8 cellular contexts compared by ENCODE assay signal in the genomic region with DNA sequence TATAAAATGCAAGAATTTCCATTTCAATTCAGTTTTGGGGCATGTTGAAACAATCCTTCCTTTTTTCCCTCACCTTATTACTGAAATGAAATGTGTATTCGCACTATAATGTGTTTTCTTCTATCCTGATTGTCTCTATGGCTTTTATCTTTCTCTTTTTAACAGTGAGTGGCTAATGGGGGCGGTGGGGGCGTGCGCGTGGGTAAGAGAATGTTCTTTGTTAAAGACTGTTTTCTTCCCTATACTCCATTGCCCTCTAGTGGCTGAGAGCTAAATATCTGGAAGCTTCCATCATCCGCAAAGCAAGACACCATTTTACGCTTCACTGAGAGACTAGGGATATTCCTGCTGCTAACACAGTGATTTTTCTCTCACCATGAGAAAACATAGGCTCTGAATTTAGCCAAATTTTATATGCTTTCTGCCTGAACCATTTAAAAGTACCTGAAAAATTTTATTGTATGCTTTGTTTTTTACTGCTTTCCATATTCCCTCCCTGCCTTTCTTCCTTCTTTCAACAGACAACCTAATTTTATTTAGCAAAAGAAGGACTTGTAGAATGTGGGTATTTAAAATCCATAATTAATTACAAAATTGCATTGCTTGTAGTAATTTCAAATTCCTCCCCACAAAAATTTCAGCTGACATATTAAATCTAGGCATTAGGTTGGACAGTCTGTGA.
DNase-seq lines count a peak whose midpoint lies in the region; TF ChIP-seq lines count a peak whose summit lies in the region.

No MANE protein-coding gene starts in this region.

- H3K27me3 Mint-ChIP-seq in activated CD4-positive, alpha-beta memory T cell treated with anti-CD3 and anti-CD28 coated beads for 36 hours: peaks cover 4% of the 10 kb centered on the region
- peaks cover 6% of the 10 kb centered on the region for H3K27me3 Mint-ChIP-seq in activated CD4-positive, alpha-beta memory T cell treated with anti-CD3 and anti-CD28 coated beads, Interleukin-2, amount 10 ng/mL, durations not matched to agents 7 days and 5 days

- intact Hi-C loops in activated CD4-positive, alpha-beta memory T cell treated with anti-CD3 and anti-CD28 coated beads for 36 hours (cut with micrococcal nuclease): no loop called here

- H3K9me3 Mint-ChIP-seq in activated CD4-positive, alpha-beta memory T cell treated with anti-CD3 and anti-CD28 coated beads for 36 hours: no peaks in the 10 kb centered on the region
- no peaks in the 10 kb centered on the region for H3K9me3 Mint-ChIP-seq in activated CD4-positive, alpha-beta memory T cell treated with anti-CD3 and anti-CD28 coated beads, Interleukin-2, amount 10 ng/mL, durations not matched to agents 7 days and 5 days

- H3K27ac Mint-ChIP-seq in activated CD4-positive, alpha-beta memory T cell treated with anti-CD3 and anti-CD28 coated beads for 36 hours: no peak overlapping the region
- H3K27ac Mint-ChIP-seq in activated CD4-positive, alpha-beta memory T cell treated with anti-CD3 and anti-CD28 coated beads, Interleukin-2, amount 10 ng/mL, durations not matched to agents 7 days and 5 days: no peak overlapping the region

- H3K9me3 ChIP-seq in MG63: no peaks in the 10 kb centered on the region

- no peak overlapping the region for H3K4me3 ChIP-seq in MG63
- H3K4me3 ChIP-seq in cardiac fibroblast (replicated peaks in 1 of 2; ENCODE audit: low read depth in 2 of 2, low read length in 2 of 2): peak overlapping the region in 1 of 2 donors; percentile 18

- POLR2A ChIA-PET in activated CD4-positive, alpha-beta memory T cell treated with anti-CD3 and anti-CD28 coated beads for 36 hours (lab: Charles Lee): no interaction called here
- POLR2A ChIA-PET in activated CD4-positive, alpha-beta memory T cell treated with anti-CD3 and anti-CD28 coated beads, Interleukin-2, amount 10 ng/mL, durations not matched to agents 7 days and 5 days (lab: Charles Lee): no interaction called here

- H3K36me3 ChIP-seq in MG63: no peaks in the 10 kb centered on the region

- CTCF ChIA-PET in activated CD4-positive, alpha-beta memory T cell treated with anti-CD3 and anti-CD28 coated beads for 36 hours (lab: Charles Lee): interaction anchor here (0.9 to 1.0 kb wide), 3 partner anchors 12 to 30 kb away, joined by 3 read pairs; no protein-coding TSS in a partner anchor
- CTCF ChIA-PET in activated CD4-positive, alpha-beta memory T cell treated with anti-CD3 and anti-CD28 coated beads, Interleukin-2, amount 10 ng/mL, durations not matched to agents 7 days and 5 days (lab: Charles Lee): interaction anchor here (0.6 to 0.9 kb wide), 4 partner anchors 38 to 775 kb away, joined by 3 to 4 read pairs (median 4); no protein-coding TSS in a partner anchor

- H3K4me3 Mint-ChIP-seq in activated CD4-positive, alpha-beta memory T cell treated with anti-CD3 and anti-CD28 coated beads for 36 hours: no peak overlapping the region
- no peak overlapping the region for H3K4me3 Mint-ChIP-seq in activated CD4-positive, alpha-beta memory T cell treated with anti-CD3 and anti-CD28 coated beads, Interleukin-2, amount 10 ng/mL, durations not matched to agents 7 days and 5 days

- DNase-seq in activated CD4-positive, alpha-beta memory T cell treated with anti-CD3 and anti-CD28 coated beads for 36 hours: peak; percentile 23
- no peak for DNase-seq in activated CD4-positive, alpha-beta memory T cell treated with anti-CD3 and anti-CD28 coated beads, Interleukin-2, amount 10 ng/mL, durations not matched to agents 7 days and 5 days
- DNase-seq in HCEC 1CT (peak; percentile 29), MG63 (peak; percentile 63), SHP77 treated with DMSO at 0.1 percent for 48 hours (lab: John Stamatoyannopoulos, UW) (peak; percentile 38), cardiac fibroblast (ENCODE audit: low read depth in 2 of 2) (peak; percentile 79 to 81), islet precursor cell (peak; percentile 65)
- peak; percentile 13 for DNase-seq in stimulated activated CD4-positive, alpha-beta T cell treated with anti-CD3 and anti-CD28 coated beads, Interleukin-2, amount 100 ng/mL, for 4 hours (ENCODE audit: low read depth)

- H3K36me3 Mint-ChIP-seq in activated CD4-positive, alpha-beta memory T cell treated with anti-CD3 and anti-CD28 coated beads for 36 hours: no peaks in the 10 kb centered on the region
- no peaks in the 10 kb centered on the region for H3K36me3 Mint-ChIP-seq in activated CD4-positive, alpha-beta memory T cell treated with anti-CD3 and anti-CD28 coated beads, Interleukin-2, amount 10 ng/mL, durations not matched to agents 7 days and 5 days (ENCODE audit: low read depth)

- peak; percentile 75 for TF ChIP-seq CTCF in cardiac fibroblast (IDR thresholded peaks at IDR 0.05; ENCODE audit: low read depth, low read length)

- H3K27me3 ChIP-seq in MG63: peaks cover 44% of the 10 kb centered on the region

- H3K4me1 Mint-ChIP-seq in activated CD4-positive, alpha-beta memory T cell treated with anti-CD3 and anti-CD28 coated beads for 36 hours (ENCODE audit: low read depth): peaks cover 3% of the 10 kb centered on the region
- H3K4me1 Mint-ChIP-seq in activated CD4-positive, alpha-beta memory T cell treated with anti-CD3 and anti-CD28 coated beads, Interleukin-2, amount 10 ng/mL, durations not matched to agents 7 days and 5 days: no peaks in the 10 kb centered on the region
